15 cellular contexts compared by ENCODE assay signal in the genomic region with DNA sequence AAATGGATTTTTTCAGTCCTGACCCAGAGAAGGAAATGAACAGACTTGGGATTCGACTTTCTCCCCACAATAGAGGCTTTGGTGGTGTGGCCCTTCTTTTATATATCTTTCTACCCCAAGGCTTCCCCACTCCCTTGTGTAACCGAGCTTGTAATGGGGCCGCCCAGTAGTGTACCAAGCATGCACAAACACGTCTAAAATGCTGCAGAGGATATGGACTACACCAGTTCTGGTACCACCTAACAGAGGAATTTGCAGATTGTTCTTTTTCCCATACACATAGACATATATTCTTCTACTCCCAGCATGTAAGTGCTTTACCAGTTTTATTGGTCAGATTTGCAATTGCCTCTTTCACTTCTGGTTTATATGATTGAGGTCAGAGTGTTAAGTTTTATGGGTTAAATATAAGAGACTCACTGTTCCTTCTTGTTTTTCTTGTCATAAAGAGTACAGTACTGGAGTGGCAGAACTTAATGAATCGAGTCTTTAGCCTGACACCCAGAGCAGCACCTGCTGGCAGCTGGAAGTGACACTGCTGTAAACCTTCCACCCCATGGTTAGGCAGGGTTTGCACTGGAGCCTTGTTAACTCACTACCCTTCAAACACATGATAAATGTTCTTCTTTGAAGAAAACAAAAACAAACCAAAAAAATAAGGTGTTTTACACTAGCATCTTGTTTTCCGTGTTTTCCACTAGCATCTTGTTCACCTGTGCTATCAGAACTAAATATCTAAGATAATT.
DNase-seq lines count a peak whose midpoint lies in the region; FAIRE-seq and TF ChIP-seq lines count a peak whose summit lies in the region.
"Had no signal": no experiment of that assay in that cellular context is flagged by ENCODE, and none has a peak within 500 bp of the region (broad histone marks: within the 10 kb centered on the region; RNA-seq: fewer than 3 reads in every experiment).

No MANE protein-coding gene starts in this region.

- H3K27ac ChIP-seq in OCI-LY7 (ENCODE audit: low read depth, low read length, poor library complexity, severe bottlenecking), result no peak overlapping the region
- H3K27ac ChIP-seq in effector memory CD4-positive, alpha-beta T cell (ENCODE audit: insufficient read depth, low read length, poor library complexity, severe bottlenecking), result no peak overlapping the region
- H3K27ac ChIP-seq: uterus had no signal

- H3K9me2 ChIP-seq in OCI-LY7 (ENCODE audit: insufficient read depth, low read length), result no peaks in the 10 kb centered on the region

- intact Hi-C loops in OCI-LY7 (cut with micrococcal nuclease; ENCODE audit: unreplicated experiment), result no loop called here

- H3K27ac Mint-ChIP-seq in immature natural killer cell, result peak overlapping the region in 2 of 6 donors; percentile 3 to 72
- H3K27ac Mint-ChIP-seq: activated T-cell treated with anti-CD3 and anti-CD28 coated beads, Interleukin-2, amount 50 U/mL, for 72 hours; stimulated activated naive B cell treated with anti-CD40 and anti-IgM and Interleukin-4, amounts not matched to agents 10 μg/mL and 1 μg/mL and 100 μg/mL, for 72 hours had no signal

- H3K36me3 ChIP-seq in OCI-LY7 (ENCODE audit: insufficient read depth, low read length), result no peaks in the 10 kb centered on the region
- no peaks in the 10 kb centered on the region for H3K36me3 ChIP-seq in effector memory CD4-positive, alpha-beta T cell (ENCODE audit: control insufficient read depth, insufficient read depth, low read length)
- H3K36me3 ChIP-seq: uterus had no signal

- no peaks in the 10 kb centered on the region for H3K9me3 ChIP-seq in OCI-LY7 (ENCODE audit: low read length)
- H3K9me3 ChIP-seq in effector memory CD4-positive, alpha-beta T cell (ENCODE audit: control insufficient read depth, low read length), result no peaks in the 10 kb centered on the region
- H3K9me3 ChIP-seq: uterus had no signal

- TF ChIP-seq CTCF in OCI-LY7 (conservative IDR thresholded peaks at IDR 0.05; ENCODE audit: low read length), result no peak

- H3K4me1 ChIP-seq in OCI-LY7 (ENCODE audit: insufficient read depth, low read length, poor library complexity, severe bottlenecking), result no peaks in the 10 kb centered on the region
- no peaks in the 10 kb centered on the region for H3K4me1 ChIP-seq in effector memory CD4-positive, alpha-beta T cell (ENCODE audit: control insufficient read depth, insufficient read depth, low read length, poor library complexity, severe bottlenecking)
- H3K4me1 ChIP-seq: uterus had no signal

- no peaks in the 10 kb centered on the region for H3K27me3 ChIP-seq in effector memory CD4-positive, alpha-beta T cell (replicated peaks; ENCODE audit: control insufficient read depth, insufficient read depth, low read length, poor library complexity, severe bottlenecking)
- H3K27me3 ChIP-seq: uterus had no signal

- H3K4me3 ChIP-seq in Jurkat, Clone E6-1 (ENCODE audit: low read length), result no peak overlapping the region
- H3K4me3 ChIP-seq in OCI-LY7 (ENCODE audit: low read depth, low read length, poor library complexity, severe bottlenecking), result no peak overlapping the region
- H3K4me3 ChIP-seq in effector memory CD4-positive, alpha-beta T cell (ENCODE audit: insufficient read depth, low read depth, low read length, poor library complexity, severe bottlenecking), result no peak overlapping the region
- H3K4me3 ChIP-seq: uterus had no signal

- BruUV-seq in OCI-LY7 (replicated peaks; lab: Mats Ljungman, UMichigan), result no TSS peak

- peaks cover 0 to 2% (median 0%) of the 10 kb centered on the region in 3 donors for H3K27me3 Mint-ChIP-seq in immature natural killer cell (ENCODE audit: low read depth in 3 of 3)
- H3K27me3 Mint-ChIP-seq: stimulated activated naive B cell treated with anti-CD40 and anti-IgM and Interleukin-4, amounts not matched to agents 10 μg/mL and 1 μg/mL and 100 μg/mL, for 72 hours had no signal

- H3K4me3 Mint-ChIP-seq in immature natural killer cell, result no peak overlapping the region
- H3K4me3 Mint-ChIP-seq: activated T-cell treated with anti-CD3 and anti-CD28 coated beads, Interleukin-2, amount 50 U/mL, for 72 hours; stimulated activated naive B cell treated with anti-CD40 and anti-IgM and Interleukin-4, amounts not matched to agents 10 μg/mL and 1 μg/mL and 100 μg/mL, for 72 hours had no signal

- peak; percentile 12 for FAIRE-seq in GM18507 (lab: Jason Lieb, UNC)

- CTCF ChIA-PET in OCI-LY7 (lab: Charles Lee; ENCODE audit: unreplicated experiment), result no interaction called here

- H2AFZ ChIP-seq in OCI-LY7 (ENCODE audit: low read length), result no peak overlapping the region

- peaks cover 0 to 2% (median 0%) of the 10 kb centered on the region in 6 donors for H3K9me3 Mint-ChIP-seq in immature natural killer cell
- H3K9me3 Mint-ChIP-seq: activated T-cell treated with anti-CD3 and anti-CD28 coated beads, Interleukin-2, amount 50 U/mL, for 72 hours had no signal

- DNase-seq in GM18507 (ENCODE audit: extremely low spot score, insufficient read length, low read depth) (no peak), OCI-LY7 (ENCODE audit: low spot score) (peak; percentile 10), immature natural killer cell (peak in 2 of 3 donors; percentile 2 to 3), GDM1 (lab: John Stamatoyannopoulos, UW) (no peak), DMS79 (lab: John Stamatoyannopoulos, UW) (no peak)
- peak; percentile 55 for DNase-seq in Jurkat, Clone E6-1 (ENCODE audit: low read depth, low spot score)
- DNase-seq in effector memory CD4-positive, alpha-beta T cell, result no peak
- DNase-seq in activated CD4-positive, CD25-positive, alpha-beta regulatory T cell treated with anti-CD3 and anti-CD28 coated beads, Interleukin-2, amount 50 U/mL, for 72 hours, result no peak
- DNase-seq: activated CD4-positive, alpha-beta T cell treated with anti-CD3 and anti-CD28 coated beads, Interleukin-2, amount 50 U/mL, for 4 hours; activated T-cell treated with anti-CD3 and anti-CD28 coated beads, Interleukin-2, amount 50 U/mL, for 72 hours; amygdala; nucleus accumbens; RPMI8226; stimulated activated naive B cell treated with anti-CD40 and anti-IgM and Interleukin-4, amounts not matched to agents 10 μg/mL and 1 μg/mL and 100 μg/mL, for 72 hours; uterus had no signal

- peaks cover 6 to 12% of the 10 kb centered on the region in 2 donors for H3K4me1 Mint-ChIP-seq in immature natural killer cell

- H4K20me1 ChIP-seq in OCI-LY7 (ENCODE audit: insufficient read depth, low read length), result no peaks in the 10 kb centered on the region

- H3K4me2 ChIP-seq in OCI-LY7 (ENCODE audit: low read length), result no peak overlapping the region

- POLR2A ChIA-PET in OCI-LY7 (lab: Charles Lee), result interaction anchor here (0.9 to 1.4 kb wide), 3 partner anchors 32 to 98 kb away, joined by 3 read pairs; no protein-coding TSS in a partner anchor

- no peaks in the 10 kb centered on the region for H3K79me2 ChIP-seq in OCI-LY7 (ENCODE audit: insufficient read depth, low read depth, low read length)

- H3K36me3 Mint-ChIP-seq in immature natural killer cell, result peaks cover 0 to 6% (median 0%) of the 10 kb centered on the region in 3 donors
- H3K36me3 Mint-ChIP-seq: stimulated activated naive B cell treated with anti-CD40 and anti-IgM and Interleukin-4, amounts not matched to agents 10 μg/mL and 1 μg/mL and 100 μg/mL, for 72 hours had no signal

Comparison
In these comparisons a context has a peak if more than half of its experiments do, and no peak if none do; other contexts are left out.
1. DNase-seq: peak in Jurkat, Clone E6-1 (single experiment), OCI-LY7 (single experiment) and immature natural killer cell (2 of 3); none in GM18507 (single experiment), GDM1 (single experiment), effector memory CD4-positive, alpha-beta T cell (0 of 3), activated CD4-positive, CD25-positive, alpha-beta regulatory T cell treated with anti-CD3 and anti-CD28 coated beads, Interleukin-2, amount 50 U/mL, for 72 hours (single experiment) and DMS79 (single experiment).